ENCODE assay signal across 16 cellular contexts in genomic region chr14:75928587-75929230, GRCh38. TPM values are rescaled to one million over a fixed set of nuclear protein-coding genes. Genes with fewer than 3 reads are reported as not detected.
DNase-seq lines count a peak whose midpoint lies in the region; ATAC-seq and TF ChIP-seq lines count a peak whose summit lies in the region.
"Had no signal": no experiment of that assay in that cellular context is flagged by ENCODE, and none has a peak within 500 bp of the region (broad histone marks: within the 10 kb centered on the region; RNA-seq: fewer than 3 reads in every experiment).

No MANE protein-coding gene starts in this region.

- H3K27ac Mint-ChIP-seq in Calu3 (ENCODE audit: unreplicated experiment): no peak overlapping the region
- H3K27ac Mint-ChIP-seq: activated B cell treated with CpG ODN at 0.5 μM for 24 hours; activated naive CD8-positive, alpha-beta T cell treated with anti-CD3 and anti-CD28 coated beads for 36 hours; CD4-positive, alpha-beta memory T cell had no signal

- CTCF ChIA-PET in Calu3 (lab: Charles Lee): no interaction called here

- peak overlapping the region; percentile 44 for H3K4me3 ChIP-seq in choroid plexus epithelial cell (ENCODE audit: low read depth, low read length)
- no peak overlapping the region for H3K4me3 ChIP-seq in MG63
- H3K4me3 ChIP-seq: GM23248 had no signal

- no peaks in the 10 kb centered on the region for H3K36me3 Mint-ChIP-seq in Calu3 (ENCODE audit: insufficient read depth, unreplicated experiment)

- no peaks in the 10 kb centered on the region for H3K9me3 ChIP-seq in MG63

- no TSS peak for BruUV-seq in Calu3 (replicated peaks; lab: Mats Ljungman, UMichigan)

- peak overlapping the region; percentile 88 for H3K27ac ChIP-seq in substantia nigra (ENCODE audit: low read depth, low read length, poor library complexity, severe bottlenecking)
- H3K27ac ChIP-seq: GM23248 had no signal

- H3K4me1 Mint-ChIP-seq in Calu3 (ENCODE audit: low read depth, unreplicated experiment): no peaks in the 10 kb centered on the region
- H3K4me1 Mint-ChIP-seq: activated B cell treated with CpG ODN at 0.5 μM for 24 hours; activated naive CD8-positive, alpha-beta T cell treated with anti-CD3 and anti-CD28 coated beads for 36 hours; CD4-positive, alpha-beta memory T cell; naive thymus-derived CD8-positive, alpha-beta T cell had no signal

- no peaks in the 10 kb centered on the region for H3K9me3 Mint-ChIP-seq in Calu3 (ENCODE audit: low read depth, unreplicated experiment)
- H3K9me3 Mint-ChIP-seq: activated B cell treated with CpG ODN at 0.5 μM for 24 hours; activated naive CD8-positive, alpha-beta T cell treated with anti-CD3 and anti-CD28 coated beads for 36 hours; CD4-positive, alpha-beta memory T cell; naive thymus-derived CD8-positive, alpha-beta T cell had no signal

- H3K4me3 Mint-ChIP-seq in Calu3 (ENCODE audit: low read depth, unreplicated experiment): no peak overlapping the region
- H3K4me3 Mint-ChIP-seq: activated B cell treated with CpG ODN at 0.5 μM for 24 hours; activated naive CD8-positive, alpha-beta T cell treated with anti-CD3 and anti-CD28 coated beads for 36 hours; CD4-positive, alpha-beta memory T cell; naive thymus-derived CD8-positive, alpha-beta T cell had no signal

- TF ChIP-seq CTCF in choroid plexus epithelial cell (conservative IDR thresholded peaks at IDR 0.05; ENCODE audit: low read depth, low read length) (no peak), Calu3 (IDR thresholded peaks at IDR 0.05; ENCODE audit: unreplicated experiment) (no peak)

- no peak for ATAC-seq in HG03342 (IDR thresholded peaks at IDR 0.05; ENCODE audit: unreplicated experiment)
- ATAC-seq: naive thymus-derived CD8-positive, alpha-beta T cell; stimulated activated naive CD8-positive, alpha-beta T cell treated with anti-CD3 and anti-CD28 coated beads, Interleukin-15, Interleukin-2, amounts not matched to agents 100 U/mL and 50 U/mL, for 24 hours had no signal

- no peaks in the 10 kb centered on the region for H3K27me3 ChIP-seq in MG63

- no peaks in the 10 kb centered on the region for H3K27me3 Mint-ChIP-seq in Calu3 (ENCODE audit: unreplicated experiment)
- H3K27me3 Mint-ChIP-seq: activated B cell treated with CpG ODN at 0.5 μM for 24 hours; activated naive CD8-positive, alpha-beta T cell treated with anti-CD3 and anti-CD28 coated beads for 36 hours; CD4-positive, alpha-beta memory T cell; naive thymus-derived CD8-positive, alpha-beta T cell had no signal

- intact Hi-C loops in Calu3 (cut with micrococcal nuclease; ENCODE audit: unreplicated experiment): no loop called here

- DNase-seq in NCI-H1694 treated with DMSO at 0.1 percent for 48 hours (lab: John Stamatoyannopoulos, UW) (peak; percentile 42), choroid plexus epithelial cell (ENCODE audit: low read depth) (peak; percentile 60), lung microvascular endothelial cell (ENCODE audit: low read depth in 2 of 2) (peak; percentile 31 to 72), substantia nigra (lab: John Stamatoyannopoulos, UW) (peak in 4 of 49 donors; percentile 12 to 48 (median 26)), Calu3 (no peak), MG63 (no peak)
- DNase-seq: activated B cell treated with CpG ODN at 0.5 μM for 24 hours; activated CD8-positive, alpha-beta memory T cell treated with anti-CD3 and anti-CD28 coated beads, Interleukin-2, amount 50 U/mL, for 4 hours; activated naive CD8-positive, alpha-beta T cell treated with anti-CD3 and anti-CD28 coated beads for 36 hours; CD4-positive, alpha-beta memory T cell; GDM1; GM23248; naive thymus-derived CD8-positive, alpha-beta T cell; right cardiac atrium; stimulated activated naive CD8-positive, alpha-beta T cell treated with anti-CD3 and anti-CD28 coated beads, Interleukin-15, Interleukin-2, amounts not matched to agents 100 U/mL and 50 U/mL, for 24 hours had no signal

- no peaks in the 10 kb centered on the region for H3K36me3 ChIP-seq in MG63

RNA-seq across cellular contexts. Expression of gene TGFB3, which starts 53.1 kb away (rescaled TPM):
- total RNA-seq in lung microvascular endothelial cell (2.0 and 4.0 TPM in 2 replicates), Calu3 (2022) (2.2 and 2.5 TPM in 2 replicates)
- total RNA-seq in MG63 (2014; rRNA removed; shearing (Covaris generic); ENCODE audit: low replicate concordance): 0.56 and 7.4 TPM in 2 replicates

RNA-seq across cellular contexts. Expression of gene IFT43, which starts 56.9 kb away (rescaled TPM):
- total RNA-seq in lung microvascular endothelial cell (18.7 and 22.6 TPM in 2 replicates), Calu3 (2022) (37.8 and 37.9 TPM in 2 replicates)
- total RNA-seq in MG63 (2014; rRNA removed; shearing (Covaris generic); ENCODE audit: low replicate concordance): 12.2 and 54.9 TPM in 2 replicates

Comparison
In these comparisons a context has a peak if more than half of its experiments do, and no peak if none do; other contexts are left out.
1. DNase-seq: peak in NCI-H1694 treated with DMSO at 0.1 percent for 48 hours (single experiment), choroid plexus epithelial cell (single experiment) and lung microvascular endothelial cell (2 of 2); none in Calu3 (single experiment) and MG63 (single experiment).